Comparison of ENCODE assay signal across 11 cellular contexts in genomic region chr2:24825883-24826800, GRCh38. TPM values are rescaled to one million over a fixed set of nuclear protein-coding genes. Genes with fewer than 3 reads are reported as not detected.
DNase-seq lines count a peak whose midpoint lies in the region; ATAC-seq lines count a peak whose summit lies in the region.
"Had no signal": no experiment of that assay in that cellular context is flagged by ENCODE, and none has a peak within 500 bp of the region (broad histone marks: within the 10 kb centered on the region; RNA-seq: fewer than 3 reads in every experiment).

No MANE protein-coding gene starts in this region.

- no peak overlapping the region for H3K4me3 Mint-ChIP-seq in activated CD4-positive, alpha-beta T cell treated with anti-CD3 and anti-CD28 coated beads, Interleukin-2, amount 10 ng/mL, durations not matched to agents 7 days and 5 days
- no peak overlapping the region for H3K4me3 Mint-ChIP-seq in T-helper 17 cell
- no peak overlapping the region for H3K4me3 Mint-ChIP-seq in stimulated activated naive CD8-positive, alpha-beta T cell treated with anti-CD3 and anti-CD28 coated beads, Interleukin-15, amount 100 ng/mL, for 72 hours

- no peaks in the 10 kb centered on the region for H3K9me3 ChIP-seq in T-helper 17 cell (ENCODE audit: control insufficient read depth, low read length, poor library complexity, severe bottlenecking)
- H3K9me3 ChIP-seq: ascending aorta, mucosa of descending colon had no signal

- CTCF ChIA-PET in activated CD4-positive, alpha-beta T cell treated with anti-CD3 and anti-CD28 coated beads, Interleukin-2, amount 10 ng/mL, durations not matched to agents 7 days and 5 days (lab: Charles Lee): interaction anchor here (0.6 to 4.2 kb wide), 4 partner anchors 17 to 422 kb away, joined by 3 to 26 read pairs (median 3); no protein-coding TSS in a partner anchor

- H3K27me3 Mint-ChIP-seq in activated CD4-positive, alpha-beta T cell treated with anti-CD3 and anti-CD28 coated beads, Interleukin-2, amount 10 ng/mL, durations not matched to agents 7 days and 5 days: no peaks in the 10 kb centered on the region
- no peaks in the 10 kb centered on the region for H3K27me3 Mint-ChIP-seq in T-helper 17 cell
- H3K27me3 Mint-ChIP-seq in stimulated activated naive CD8-positive, alpha-beta T cell treated with anti-CD3 and anti-CD28 coated beads, Interleukin-15, amount 100 ng/mL, for 72 hours: no peaks in the 10 kb centered on the region

- no peaks in the 10 kb centered on the region for H3K9me3 Mint-ChIP-seq in activated CD4-positive, alpha-beta T cell treated with anti-CD3 and anti-CD28 coated beads, Interleukin-2, amount 10 ng/mL, durations not matched to agents 7 days and 5 days
- H3K9me3 Mint-ChIP-seq in stimulated activated naive CD8-positive, alpha-beta T cell treated with anti-CD3 and anti-CD28 coated beads, Interleukin-15, amount 100 ng/mL, for 72 hours: no peaks in the 10 kb centered on the region

- H3K36me3 Mint-ChIP-seq in activated CD4-positive, alpha-beta T cell treated with anti-CD3 and anti-CD28 coated beads, Interleukin-2, amount 10 ng/mL, durations not matched to agents 7 days and 5 days (ENCODE audit: low read depth): peaks cover 37% of the 10 kb centered on the region
- H3K36me3 Mint-ChIP-seq in T-helper 17 cell (ENCODE audit: low read depth): no peaks in the 10 kb centered on the region

- no peak for DNase-seq in activated CD4-positive, alpha-beta T cell treated with anti-CD3 and anti-CD28 coated beads, Interleukin-2, amount 10 ng/mL, durations not matched to agents 7 days and 5 days
- DNase-seq in activated CD4-positive, alpha-beta T cell treated with anti-CD3 and anti-CD28 coated beads for 48 hours: no peak
- DNase-seq in T-helper 17 cell: no peak
- DNase-seq in epithelial cell of prostate (ENCODE audit: low read depth, low spot score): no peak
- DNase-seq in stimulated activated naive CD8-positive, alpha-beta T cell treated with anti-CD3 and anti-CD28 coated beads, Interleukin-15, amount 100 ng/mL, for 72 hours: peak in 1 of 2 donors; percentile 16
- no peak for DNase-seq in Right ventricle myocardium inferior (ENCODE audit: missing footprints)
- no peak for DNase-seq in NCI-H510A treated with DMSO at 0.1 percent for 48 hours (lab: John Stamatoyannopoulos, UW)
- no peak for DNase-seq in NOMO-1 treated with DMSO at 0.1 percent for 48 hours (lab: John Stamatoyannopoulos, UW; ENCODE audit: unreplicated experiment)
- DNase-seq: NCI-H748 treated with DMSO at 0.1 percent for 48 hours had no signal

- peak overlapping the region; percentile 36 for H3K27ac ChIP-seq in epithelial cell of prostate
- H3K27ac ChIP-seq: ascending aorta had no signal

- peak overlapping the region; percentile 81 for H3K27ac Mint-ChIP-seq in activated CD4-positive, alpha-beta T cell treated with anti-CD3 and anti-CD28 coated beads, Interleukin-2, amount 10 ng/mL, durations not matched to agents 7 days and 5 days
- peak overlapping the region; percentile 84 for H3K27ac Mint-ChIP-seq in T-helper 17 cell
- peak overlapping the region; percentile 80 to 81 for H3K27ac Mint-ChIP-seq in stimulated activated naive CD8-positive, alpha-beta T cell treated with anti-CD3 and anti-CD28 coated beads, Interleukin-15, amount 100 ng/mL, for 72 hours

- peaks cover 17% of the 10 kb centered on the region for H3K4me1 Mint-ChIP-seq in activated CD4-positive, alpha-beta T cell treated with anti-CD3 and anti-CD28 coated beads, Interleukin-2, amount 10 ng/mL, durations not matched to agents 7 days and 5 days
- peaks cover 15% of the 10 kb centered on the region for H3K4me1 Mint-ChIP-seq in T-helper 17 cell
- H3K4me1 Mint-ChIP-seq in stimulated activated naive CD8-positive, alpha-beta T cell treated with anti-CD3 and anti-CD28 coated beads, Interleukin-15, amount 100 ng/mL, for 72 hours: peaks cover 37% of the 10 kb centered on the region

- POLR2A ChIA-PET in activated CD4-positive, alpha-beta T cell treated with anti-CD3 and anti-CD28 coated beads, Interleukin-2, amount 10 ng/mL, durations not matched to agents 7 days and 5 days (lab: Charles Lee): no interaction called here

- ATAC-seq in T-helper 17 cell (peak; percentile 17), Right ventricle myocardium inferior (no peak)
- peak; percentile 49 for ATAC-seq in stimulated activated naive CD8-positive, alpha-beta T cell treated with anti-CD3 and anti-CD28 coated beads, Interleukin-15, amount 100 ng/mL, for 72 hours

- intact Hi-C loops in Right ventricle myocardium inferior (cut with DNase I): loop anchor here (5.0 kb wide), 1 partner anchor 34 kb away; the partner anchor contains the start of genes CENPO and PTRHD1

RNA-seq across cellular contexts. Expression of gene CENPO, which starts 32.9 kb away (rescaled TPM):
- 10 to 100 TPM; 52.0 to 56.4 TPM for total RNA-seq in activated CD4-positive, alpha-beta T cell treated with anti-CD3 and anti-CD28 coated beads, Interleukin-2, amount 10 ng/mL, durations not matched to agents 7 days and 5 days
- total RNA-seq in T-helper 17 cell: 1 to 10 TPM; 3.5 to 6.5 TPM
- total RNA-seq in Right ventricle myocardium inferior: 3.0 TPM
- total RNA-seq: ascending aorta had no signal

RNA-seq across cellular contexts. Expression of gene PTRHD1, which starts 33.0 kb away (rescaled TPM):
- total RNA-seq in activated CD4-positive, alpha-beta T cell treated with anti-CD3 and anti-CD28 coated beads, Interleukin-2, amount 10 ng/mL, durations not matched to agents 7 days and 5 days: 10 to 100 TPM; 31.8 to 33.1 TPM
- total RNA-seq in T-helper 17 cell (10 to 100 TPM; 19.1 to 21.6 TPM), Right ventricle myocardium inferior (33.4 TPM)

Comparison
In these comparisons a context has a peak if more than half of its experiments do, and no peak if none do; other contexts are left out.
1. RNA of gene CENPO, which starts 32.9 kb away (total RNA-seq): 52.0 to 56.4 TPM in activated CD4-positive, alpha-beta T cell treated with anti-CD3 and anti-CD28 coated beads, Interleukin-2, amount 10 ng/mL, durations not matched to agents 7 days and 5 days; 3.5 to 6.5 TPM in T-helper 17 cell and 3.0 TPM in Right ventricle myocardium inferior (single experiment); every median in the first group is over 4 times any median in the second.
2. Peak in every context shown above with its lines, with median percentiles within 50 percentile points of each other: H3K27ac Mint-ChIP-seq.